In the genomic region with DNA sequence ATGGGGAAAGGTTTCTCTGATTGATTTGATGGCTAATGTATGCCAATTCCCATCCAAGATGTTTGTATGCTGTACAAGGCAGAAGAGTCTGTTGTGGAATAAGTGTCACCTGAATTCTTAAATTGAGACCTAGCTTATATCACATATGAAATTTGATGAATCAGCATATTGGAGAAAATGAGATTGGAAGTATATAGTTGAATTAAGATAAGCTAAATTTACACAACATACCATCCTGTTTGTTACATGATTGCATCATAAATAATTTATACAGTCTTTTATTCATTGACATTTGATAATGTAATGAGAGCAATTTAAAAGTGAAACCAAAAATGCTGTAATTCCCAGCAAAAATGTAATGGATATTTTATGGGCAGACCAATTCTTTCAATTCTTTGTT, we compare ENCODE assay signal across 9 cellular contexts. TPM values are rescaled to one million over a fixed set of nuclear protein-coding genes. Genes with fewer than 3 reads are reported as not detected.
DNase-seq lines count a peak whose midpoint lies in the region; TF ChIP-seq lines count a peak whose summit lies in the region.
"Had no signal": no experiment of that assay in that cellular context is flagged by ENCODE, and none has a peak within 500 bp of the region (broad histone marks: within the 10 kb centered on the region; RNA-seq: fewer than 3 reads in every experiment).

No MANE protein-coding gene starts in this region.

- H3K27me3 Mint-ChIP-seq in H9 (ENCODE audit: low read depth), result no peaks in the 10 kb centered on the region

- no peak overlapping the region for H4K91ac ChIP-seq in H9 (ENCODE audit: insufficient read length, low read depth, low read length)

- no peak overlapping the region for H2BK20ac ChIP-seq in H9 (ENCODE audit: low read depth, low read length, poor library complexity, severe bottlenecking)

- H3K27me3 ChIP-seq in H9 (ENCODE audit: insufficient read depth, low read length) (no peaks in the 10 kb centered on the region), WERI-Rb-1 (ENCODE audit: insufficient read depth, low read depth, severe bottlenecking) (no peaks in the 10 kb centered on the region), skeletal muscle satellite cell (ENCODE audit: control insufficient read depth, insufficient read depth, low read length) (no peaks in the 10 kb centered on the region)

- peaks cover 22 to 27% of the 10 kb centered on the region in 2 experiments for H3K4me1 Mint-ChIP-seq in H9

- H4K5ac ChIP-seq in H9 (ENCODE audit: insufficient read length, low read depth, low read length), result no peak overlapping the region

- no peak overlapping the region for H2AK5ac ChIP-seq in H9 (ENCODE audit: insufficient read length, low read length)

- H3K9ac ChIP-seq in H9 (ENCODE audit: extremely low read depth, insufficient read length, low read length), result peak overlapping the region; percentile 94
- peak overlapping the region; percentile 93 for H3K9ac ChIP-seq in skeletal muscle satellite cell (ENCODE audit: low read depth, low read length)

- no peaks in the 10 kb centered on the region for H3K9me3 ChIP-seq in H9 (ENCODE audit: control insufficient read depth, low read depth, low read length)
- H3K9me3 ChIP-seq in WERI-Rb-1 (ENCODE audit: severe bottlenecking), result no peaks in the 10 kb centered on the region
- H3K9me3 ChIP-seq in skeletal muscle satellite cell (replicated peaks; ENCODE audit: low read length), result no peaks in the 10 kb centered on the region

- H3K36me3 Mint-ChIP-seq in H9 (ENCODE audit: insufficient read depth in 1 of 3, low read depth in 3 of 3), result peaks cover 3 to 17% (median 13%) of the 10 kb centered on the region in 3 experiments; a peak in 5 of 7 replicates

- peaks cover 4% of the 10 kb centered on the region for H3K23me2 ChIP-seq in H9 (ENCODE audit: insufficient read length, low read depth, low read length, poor library complexity, severe bottlenecking)

- TF ChIP-seq CTCF in H9 (conservative IDR thresholded peaks at IDR 0.05) (no peak), WERI-Rb-1 (IDR thresholded peaks at IDR 0.05; ENCODE audit: low read depth, low read length) (no peak), fibroblast of villous mesenchyme (IDR thresholded peaks at IDR 0.05; ENCODE audit: insufficient read depth, low read depth, low read length) (no peak)

- H2BK12ac ChIP-seq in H9 (ENCODE audit: insufficient read length, low read depth, low read length), result no peak overlapping the region

- H3K79me1 ChIP-seq in H9 (ENCODE audit: insufficient read depth, low read depth, low read length, poor library complexity, severe bottlenecking), result peaks cover 10% of the 10 kb centered on the region

- H4K20me1 ChIP-seq in H9 (ENCODE audit: control insufficient read depth, insufficient read depth, insufficient read length), result no peaks in the 10 kb centered on the region

- H3K79me2 ChIP-seq in H9 (ENCODE audit: insufficient read depth, low read length), result peaks cover 21% of the 10 kb centered on the region; the same call in 1 of the 2 replicates

- H3K27ac ChIP-seq in H9 (ENCODE audit: insufficient read length, low read depth, low read length) (no peak overlapping the region), WERI-Rb-1 (no peak overlapping the region)

- H2AFZ ChIP-seq in H9 (ENCODE audit: low read length), result no peak overlapping the region

- no peak overlapping the region for H3K18ac ChIP-seq in H9 (ENCODE audit: insufficient read length, low read depth, low read length)

- H3K27ac Mint-ChIP-seq in H9, result peak overlapping the region in 1 of 3 experiments; percentile 100; a peak in 1 of 7 replicates

- no peak overlapping the region for H2BK120ac ChIP-seq in H9 (ENCODE audit: low read depth, low read length, poor library complexity, severe bottlenecking)

- H2BK5ac ChIP-seq in H9 (ENCODE audit: insufficient read length, low read length), result no peak overlapping the region

- H3K4me1 ChIP-seq in H9 (ENCODE audit: insufficient read depth, low read length), result no peaks in the 10 kb centered on the region
- H3K4me1 ChIP-seq in skeletal muscle satellite cell (ENCODE audit: control insufficient read depth, insufficient read depth, low read length), result peaks cover 34% of the 10 kb centered on the region

- H3K9me3 Mint-ChIP-seq in H9, result no peaks in the 10 kb centered on the region; a peak in 1 of 5 replicates

- H2BK15ac ChIP-seq in H9 (ENCODE audit: low read depth, low read length), result no peak overlapping the region

- DNase-seq in H9, result no peak
- no peak for DNase-seq in WERI-Rb-1
- DNase-seq in fibroblast of villous mesenchyme (ENCODE audit: low read depth), result no peak
- DNase-seq in NCI-H1694 (lab: John Stamatoyannopoulos, UW), result no peak
- DNase-seq in stimulated activated CD4-positive, alpha-beta T cell treated with anti-CD3 and anti-CD28 coated beads, Interleukin-2, amount 100 ng/mL, for 48 hours, result no peak
- DNase-seq in NCI-H146 (lab: John Stamatoyannopoulos, UW), result no peak
- no peak for DNase-seq in kidney glomerular epithelial cell (lab: John Stamatoyannopoulos, UW)
- DNase-seq: NCI-H187 had no signal

- H3T11ph ChIP-seq in H9 (ENCODE audit: low read length), result no peak overlapping the region

- no peak overlapping the region for H4K8ac ChIP-seq in H9 (replicated peaks; ENCODE audit: insufficient read length, low read depth, low read length)

- H3K36me3 ChIP-seq in WERI-Rb-1, result peaks cover 15% of the 10 kb centered on the region
- H3K36me3 ChIP-seq in skeletal muscle satellite cell (ENCODE audit: insufficient read depth, low read length), result no peaks in the 10 kb centered on the region

- H3K14ac ChIP-seq in H9 (ENCODE audit: insufficient read depth, low read length), result no peak overlapping the region

- no peak overlapping the region for H3K56ac ChIP-seq in H9 (ENCODE audit: insufficient read length, low read depth, low read length)

- H3K4me3 ChIP-seq in WERI-Rb-1 (ENCODE audit: low read depth, low read length), result peak overlapping the region; percentile 85
- H3K4me3 ChIP-seq in fibroblast of villous mesenchyme (ENCODE audit: low read depth, low read length), result peak overlapping the region; percentile 83
- H3K4me3 ChIP-seq in skeletal muscle satellite cell (ENCODE audit: low read length), result peak overlapping the region; percentile 91

- peak overlapping the region; percentile 100 for H3K4me3 Mint-ChIP-seq in H9

- no peak overlapping the region for H3K4ac ChIP-seq in H9 (ENCODE audit: low read depth, low read length)

- H3K4me2 ChIP-seq in H9 (ENCODE audit: insufficient read depth, insufficient read length, low read length) (peak overlapping the region; percentile 93), skeletal muscle satellite cell (ENCODE audit: low read length) (peak overlapping the region; percentile 86)

- no peak overlapping the region for H3K23ac ChIP-seq in H9 (ENCODE audit: insufficient read length, low read depth, low read length)

RNA-seq across cellular contexts. Expression of a gene that starts 1.1 kb away (rescaled TPM):
- total RNA-seq in H9 (2021) (41.9 TPM in 2 replicates), fibroblast of villous mesenchyme (13.2 and 16.0 TPM in 2 replicates)
- total RNA-seq in skeletal muscle satellite cell (2012; rRNA removed), result 10.0 and 16.2 TPM in 2 replicates

RNA-seq across cellular contexts. Expression of a gene that starts 1.4 kb away (rescaled TPM):
- total RNA-seq in H9 (2021) (24.2 and 28.6 TPM in 2 replicates), fibroblast of villous mesenchyme (9.0 and 12.5 TPM in 2 replicates)
- total RNA-seq in skeletal muscle satellite cell (2012; rRNA removed), result 8.3 and 11.4 TPM in 2 replicates
